ENCODE assay signal across 2 cellular contexts in the genomic region with DNA sequence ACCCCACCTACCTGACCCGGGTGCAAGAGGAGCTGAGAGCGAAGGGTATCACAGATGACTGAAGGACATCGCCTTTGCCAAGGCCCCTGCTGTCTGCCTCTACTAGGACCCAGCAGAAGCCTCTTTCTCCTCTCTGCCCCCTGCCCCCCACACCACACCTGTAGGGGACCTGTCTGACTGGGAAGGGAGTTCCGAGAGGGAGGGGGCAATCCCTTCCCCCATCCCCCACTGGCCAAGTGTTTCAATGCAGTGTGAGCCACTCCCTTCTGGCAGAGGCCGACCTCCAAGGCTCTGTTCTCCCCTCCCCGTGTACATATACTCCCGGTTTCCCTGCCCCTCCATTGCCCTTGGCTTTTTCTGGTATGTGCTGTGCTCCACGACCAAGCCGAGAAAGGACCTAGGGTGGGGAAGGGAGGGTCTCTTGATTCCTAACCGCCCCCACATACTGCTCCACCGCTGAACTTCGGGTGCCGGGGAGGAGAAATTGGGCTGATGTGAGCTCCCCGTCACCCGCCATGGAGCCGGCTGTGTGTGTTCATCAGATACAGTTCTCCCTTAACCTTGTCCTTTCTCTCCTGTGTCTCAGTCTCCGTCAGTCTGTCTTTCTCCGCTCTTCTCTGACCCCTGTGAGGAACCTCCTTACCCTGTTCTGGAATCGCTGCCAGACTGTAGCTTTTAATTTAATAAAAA.
TF ChIP-seq lines count a peak whose summit lies in the region.

No MANE protein-coding gene starts in this region.

TF ChIP-seq in GM23338, 12 proteins besides CTCF, POLR2A, EP300 and RAD21:
- 0 out of 2 replicates have a peak, but pooled peaks have one; percentile 26 for TF ChIP-seq CREB1 (CRISPR knock-in tag; IDR thresholded peaks at IDR 0.05; ENCODE audit: low read depth)
- no peak for TF ChIP-seq EZH2phosphoT487 (IDR thresholded peaks at IDR 0.05; ENCODE audit: unreplicated experiment)
- 0 out of 2 replicates have a peak, but pooled peaks have one; percentile 10 for TF ChIP-seq POLR2AphosphoS5 (IDR thresholded peaks at IDR 0.05; ENCODE audit: low read depth)
- TF ChIP-seq, protein P1, sequence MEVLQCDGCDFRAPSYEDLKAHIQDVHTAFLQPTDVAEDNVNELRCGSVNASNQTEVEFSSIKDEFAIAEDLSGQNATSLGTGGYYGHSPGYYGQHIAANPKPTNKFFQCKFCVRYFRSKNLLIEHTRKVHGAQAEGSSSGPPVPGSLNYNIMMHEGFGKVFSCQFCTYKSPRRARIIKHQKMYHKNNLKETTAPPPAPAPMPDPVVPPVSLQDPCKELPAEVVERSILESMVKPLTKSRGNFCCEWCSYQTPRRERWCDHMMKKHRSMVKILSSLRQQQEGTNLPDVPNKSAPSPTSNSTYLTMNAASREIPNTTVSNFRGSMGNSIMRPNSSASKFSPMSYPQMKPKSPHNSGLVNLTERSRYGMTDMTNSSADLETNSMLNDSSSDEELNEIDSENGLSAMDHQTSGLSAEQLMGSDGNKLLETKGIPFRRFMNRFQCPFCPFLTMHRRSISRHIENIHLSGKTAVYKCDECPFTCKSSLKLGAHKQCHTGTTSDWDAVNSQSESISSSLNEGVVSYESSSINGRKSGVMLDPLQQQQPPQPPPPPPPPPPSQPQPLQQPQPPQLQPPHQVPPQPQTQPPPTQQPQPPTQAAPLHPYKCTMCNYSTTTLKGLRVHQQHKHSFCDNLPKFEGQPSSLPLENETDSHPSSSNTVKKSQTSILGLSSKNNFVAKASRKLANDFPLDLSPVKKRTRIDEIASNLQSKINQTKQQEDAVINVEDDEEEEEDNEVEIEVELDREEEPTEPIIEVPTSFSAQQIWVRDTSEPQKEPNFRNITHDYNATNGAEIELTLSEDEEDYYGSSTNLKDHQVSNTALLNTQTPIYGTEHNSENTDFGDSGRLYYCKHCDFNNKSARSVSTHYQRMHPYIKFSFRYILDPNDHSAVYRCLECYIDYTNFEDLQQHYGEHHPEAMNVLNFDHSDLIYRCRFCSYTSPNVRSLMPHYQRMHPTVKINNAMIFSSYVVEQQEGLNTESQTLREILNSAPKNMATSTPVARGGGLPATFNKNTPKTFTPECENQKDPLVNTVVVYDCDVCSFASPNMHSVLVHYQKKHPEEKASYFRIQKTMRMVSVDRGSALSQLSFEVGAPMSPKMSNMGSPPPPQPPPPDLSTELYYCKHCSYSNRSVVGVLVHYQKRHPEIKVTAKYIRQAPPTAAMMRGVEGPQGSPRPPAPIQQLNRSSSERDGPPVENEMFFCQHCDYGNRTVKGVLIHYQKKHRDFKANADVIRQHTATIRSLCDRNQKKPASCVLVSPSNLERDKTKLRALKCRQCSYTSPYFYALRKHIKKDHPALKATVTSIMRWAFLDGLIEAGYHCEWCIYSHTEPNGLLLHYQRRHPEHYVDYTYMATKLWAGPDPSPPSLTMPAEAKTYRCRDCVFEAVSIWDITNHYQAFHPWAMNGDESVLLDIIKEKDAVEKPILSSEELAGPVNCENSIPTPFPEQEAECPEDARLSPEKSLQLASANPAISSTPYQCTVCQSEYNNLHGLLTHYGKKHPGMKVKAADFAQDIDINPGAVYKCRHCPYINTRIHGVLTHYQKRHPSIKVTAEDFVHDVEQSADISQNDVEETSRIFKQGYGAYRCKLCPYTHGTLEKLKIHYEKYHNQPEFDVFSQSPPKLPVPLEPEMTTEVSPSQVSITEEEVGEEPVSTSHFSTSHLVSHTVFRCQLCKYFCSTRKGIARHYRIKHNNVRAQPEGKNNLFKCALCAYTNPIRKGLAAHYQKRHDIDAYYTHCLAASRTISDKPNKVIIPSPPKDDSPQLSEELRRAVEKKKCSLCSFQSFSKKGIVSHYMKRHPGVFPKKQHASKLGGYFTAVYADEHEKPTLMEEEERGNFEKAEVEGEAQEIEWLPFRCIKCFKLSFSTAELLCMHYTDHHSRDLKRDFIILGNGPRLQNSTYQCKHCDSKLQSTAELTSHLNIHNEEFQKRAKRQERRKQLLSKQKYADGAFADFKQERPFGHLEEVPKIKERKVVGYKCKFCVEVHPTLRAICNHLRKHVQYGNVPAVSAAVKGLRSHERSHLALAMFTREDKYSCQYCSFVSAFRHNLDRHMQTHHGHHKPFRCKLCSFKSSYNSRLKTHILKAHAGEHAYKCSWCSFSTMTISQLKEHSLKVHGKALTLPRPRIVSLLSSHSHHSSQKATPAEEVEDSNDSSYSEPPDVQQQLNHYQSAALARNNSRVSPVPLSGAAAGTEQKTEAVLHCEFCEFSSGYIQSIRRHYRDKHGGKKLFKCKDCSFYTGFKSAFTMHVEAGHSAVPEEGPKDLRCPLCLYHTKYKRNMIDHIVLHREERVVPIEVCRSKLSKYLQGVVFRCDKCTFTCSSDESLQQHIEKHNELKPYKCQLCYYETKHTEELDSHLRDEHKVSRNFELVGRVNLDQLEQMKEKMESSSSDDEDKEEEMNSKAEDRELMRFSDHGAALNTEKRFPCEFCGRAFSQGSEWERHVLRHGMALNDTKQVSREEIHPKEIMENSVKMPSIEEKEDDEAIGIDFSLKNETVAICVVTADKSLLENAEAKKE (CRISPR knock-in tag; IDR thresholded peaks at IDR 0.05): no peak
- no peak for TF ChIP-seq ZNF114 (CRISPR knock-in tag; IDR thresholded peaks at IDR 0.05)
- TF ChIP-seq ZNF331 (CRISPR knock-in tag; IDR thresholded peaks at IDR 0.05; ENCODE audit: low read depth): no peak

TF ChIP-seq in K562, 482 proteins besides CTCF, POLR2A, EP300 and RAD21:
- TF ChIP-seq NFRKB (IDR thresholded peaks at IDR 0.05; ENCODE audit: low read depth): peak; percentile 24; the same call in 1 of the 2 replicates
- TF ChIP-seq EZH2 (IDR thresholded peaks at IDR 0.05; ENCODE audit: borderline replicate concordance, low read depth, low read length): no peak
- peak in 1 of 3 experiments; percentile 55 for TF ChIP-seq YY1 (IDR thresholded peaks at IDR 0.05; ENCODE audit: borderline replicate concordance in 1 of 3, control insufficient read depth in 1 of 3, extremely low read depth in 1 of 3, insufficient read depth in 3 of 3, insufficient read length in 1 of 3, insufficient replicate concordance in 2 of 3, low read depth in 1 of 3, low read length in 2 of 3)
- TF ChIP-seq, protein P2, sequence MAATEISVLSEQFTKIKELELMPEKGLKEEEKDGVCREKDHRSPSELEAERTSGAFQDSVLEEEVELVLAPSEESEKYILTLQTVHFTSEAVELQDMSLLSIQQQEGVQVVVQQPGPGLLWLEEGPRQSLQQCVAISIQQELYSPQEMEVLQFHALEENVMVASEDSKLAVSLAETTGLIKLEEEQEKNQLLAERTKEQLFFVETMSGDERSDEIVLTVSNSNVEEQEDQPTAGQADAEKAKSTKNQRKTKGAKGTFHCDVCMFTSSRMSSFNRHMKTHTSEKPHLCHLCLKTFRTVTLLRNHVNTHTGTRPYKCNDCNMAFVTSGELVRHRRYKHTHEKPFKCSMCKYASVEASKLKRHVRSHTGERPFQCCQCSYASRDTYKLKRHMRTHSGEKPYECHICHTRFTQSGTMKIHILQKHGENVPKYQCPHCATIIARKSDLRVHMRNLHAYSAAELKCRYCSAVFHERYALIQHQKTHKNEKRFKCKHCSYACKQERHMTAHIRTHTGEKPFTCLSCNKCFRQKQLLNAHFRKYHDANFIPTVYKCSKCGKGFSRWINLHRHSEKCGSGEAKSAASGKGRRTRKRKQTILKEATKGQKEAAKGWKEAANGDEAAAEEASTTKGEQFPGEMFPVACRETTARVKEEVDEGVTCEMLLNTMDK (IDR thresholded peaks at IDR 0.05; ENCODE audit: borderline replicate concordance, insufficient read depth, low read depth, low read length, poor library complexity, severe bottlenecking): no peak
- TF ChIP-seq RHOXF2B (CRISPR knock-in tag; conservative IDR thresholded peaks at IDR 0.05): no peak
- TF ChIP-seq ZBTB7A (IDR thresholded peaks at IDR 0.05; ENCODE audit: borderline replicate concordance, control insufficient read depth, low read depth, low read length): 0 out of 2 replicates have a peak, but pooled peaks have one; percentile 26
